ENCODE assay signal across 24 cellular contexts in the genomic region with DNA sequence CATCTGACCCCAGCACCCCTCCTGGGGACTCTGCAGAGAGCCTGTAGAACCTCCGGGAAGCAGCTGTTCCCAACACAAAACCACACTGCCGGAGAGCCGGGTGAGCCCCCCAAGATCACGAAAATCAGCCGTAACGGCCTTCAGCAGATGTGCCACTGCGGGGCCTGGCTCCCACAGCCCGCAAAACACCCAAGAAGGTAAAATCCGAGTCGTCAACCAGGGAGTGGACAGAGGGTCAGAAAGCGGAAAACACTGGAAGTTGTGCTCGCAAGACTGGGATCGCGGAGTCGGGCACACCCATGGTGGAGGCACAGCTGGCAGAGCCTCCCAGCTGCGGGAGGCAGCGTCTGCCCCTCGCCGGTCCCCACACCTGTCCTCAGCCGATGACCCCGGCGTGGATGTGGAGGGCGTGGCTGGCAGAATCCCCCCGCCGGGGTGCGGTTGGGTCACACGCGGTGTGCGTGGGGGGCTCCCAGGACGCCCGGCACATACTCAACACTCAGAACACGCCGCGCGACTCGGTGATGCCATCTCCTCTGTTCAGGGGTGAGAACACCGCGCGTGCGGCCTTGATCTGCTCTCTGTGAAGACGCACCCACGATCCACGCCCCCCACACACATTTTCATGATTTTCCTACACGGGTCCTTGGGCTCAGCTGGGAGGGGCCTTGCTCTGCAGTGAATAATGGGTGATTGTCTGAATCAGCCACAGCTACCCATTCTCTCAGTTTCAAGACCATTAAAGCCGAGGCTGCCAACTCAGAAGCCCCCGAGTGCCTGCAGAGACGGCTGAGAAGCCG. TPM values are rescaled to one million over a fixed set of nuclear protein-coding genes. Genes with fewer than 3 reads are reported as not detected.
DNase-seq lines count a peak whose midpoint lies in the region; ATAC-seq and TF ChIP-seq lines count a peak whose summit lies in the region.
"Had no signal": no experiment of that assay in that cellular context is flagged by ENCODE, and none has a peak within 500 bp of the region (broad histone marks: within the 10 kb centered on the region; RNA-seq: fewer than 3 reads in every experiment).

No MANE protein-coding gene starts in this region.

- no peaks in the 10 kb centered on the region for H3K9me3 Mint-ChIP-seq in type B pancreatic cell
- H3K9me3 Mint-ChIP-seq: activated T-helper 1 cell treated with anti-CD3 and anti-CD28 coated beads, Interleukin-12 subunit alpha, Interleukin-12 subunit beta, Interleukin-2, Interleukin-4 antibody, amounts not matched to agents 30 ng/mL and 10 ng/mL and 1 ng/mL, durations not matched to agents 14 hours and 24 hours and 36 hours; stimulated activated effector memory CD8-positive, alpha-beta T cell treated with anti-CD3 and anti-CD28 coated beads, Interleukin-12 subunit alpha, Interleukin-12 subunit beta, amount 100 ng/mL, for 72 hours; T-helper 1 cell treated with Interleukin-12 subunit alpha and Interleukin-12 subunit beta and Interleukin-4 antibody, amounts not matched to agents 30 μg/mL and 1 μg/mL, for 36 hours had no signal

- ATAC-seq in left ventricle myocardium superior = no peak
- ATAC-seq: stimulated activated effector memory CD8-positive, alpha-beta T cell treated with anti-CD3 and anti-CD28 coated beads, Interleukin-12 subunit alpha, Interleukin-12 subunit beta, amount 100 ng/mL, for 72 hours had no signal

- DNase-seq in left ventricle myocardium inferior = no peak
- DNase-seq in left ventricle myocardium superior = no peak
- no peak for DNase-seq in coronary artery (ENCODE audit: low spot score)
- DNase-seq in nucleus accumbens (lab: John Stamatoyannopoulos, UW) = peak in 36 of 56 donors; percentile 8 to 86 (median 44)
- no peak for DNase-seq in type B pancreatic cell (ENCODE audit: extremely low spot score, unreplicated experiment)
- no peak for DNase-seq in stimulated activated CD4-positive, alpha-beta T cell treated with anti-CD3 and anti-CD28 coated beads, Interleukin-2, amount 100 ng/mL, for 48 hours
- no peak for DNase-seq in NCI-H524 treated with DMSO at 0.1 percent for 48 hours (lab: John Stamatoyannopoulos, UW)
- no peak for DNase-seq in stimulated activated CD4-positive, alpha-beta T cell treated with anti-CD3 and anti-CD28 coated beads, Interleukin-4, amount 100 ng/mL, for 1 hour
- DNase-seq: 8988T; activated CD4-positive, alpha-beta memory T cell treated with anti-CD3 and anti-CD28 coated beads for 36 hours; activated CD4-positive, CD25-positive, alpha-beta regulatory T cell treated with anti-CD3 and anti-CD28 coated beads, Interleukin-2, amount 50 U/mL, for 72 hours; activated CD8-positive, alpha-beta memory T cell treated with anti-CD3 and anti-CD28 coated beads, Interleukin-2, amount 50 U/mL, for 4 hours; activated naive CD4-positive, alpha-beta T cell treated with anti-CD3 and anti-CD28 coated beads, Interleukin-2, amount 50 U/mL, for 16 hours; amniotic stem cell; CD4-positive, alpha-beta memory T cell; effector CD8-positive, alpha-beta T cell; NCI-H1092 treated with DMSO at 0.1 percent for 48 hours; NCI-H187 treated with DMSO at 0.1 percent for 48 hours; stimulated activated CD4-positive, alpha-beta T cell treated with anti-CD3 and anti-CD28 coated beads, Interleukin-4, amount 100 ng/mL, for 24 hours; uterus had no signal

- H3K27me3 ChIP-seq in left ventricle myocardium inferior (ENCODE audit: low read depth) = no peaks in the 10 kb centered on the region
- H3K27me3 ChIP-seq: uterus had no signal

- peaks cover under 1% of the 10 kb centered on the region for H3K36me3 ChIP-seq in left ventricle myocardium inferior
- H3K36me3 ChIP-seq: uterus had no signal

- H3K4me3 Mint-ChIP-seq in type B pancreatic cell = peak overlapping the region; percentile 28
- H3K4me3 Mint-ChIP-seq: activated CD4-positive, alpha-beta memory T cell treated with anti-CD3 and anti-CD28 coated beads for 36 hours; activated T-helper 1 cell treated with anti-CD3 and anti-CD28 coated beads, Interleukin-12 subunit alpha, Interleukin-12 subunit beta, Interleukin-2, Interleukin-4 antibody, amounts not matched to agents 30 ng/mL and 10 ng/mL and 1 ng/mL, durations not matched to agents 14 hours and 24 hours and 36 hours; CD4-positive, alpha-beta memory T cell; memory B cell; stimulated activated effector memory CD8-positive, alpha-beta T cell treated with anti-CD3 and anti-CD28 coated beads, Interleukin-12 subunit alpha, Interleukin-12 subunit beta, amount 100 ng/mL, for 72 hours; T-helper 1 cell treated with Interleukin-12 subunit alpha and Interleukin-12 subunit beta and Interleukin-4 antibody, amounts not matched to agents 30 μg/mL and 1 μg/mL, for 36 hours had no signal

- intact Hi-C loops in left ventricle myocardium inferior (cut with micrococcal nuclease) = no loop called here
- intact Hi-C loops in left ventricle myocardium superior (cut with micrococcal nuclease) = no loop called here

- no peak overlapping the region for H3K4me3 ChIP-seq in left ventricle myocardium inferior
- H3K4me3 ChIP-seq in coronary artery = no peak overlapping the region
- H3K4me3 ChIP-seq: uterus had no signal

- H3K9me3 ChIP-seq in left ventricle myocardium inferior (replicated peaks) = no peaks in the 10 kb centered on the region
- H3K9me3 ChIP-seq: uterus had no signal

- H3K27me3 Mint-ChIP-seq in type B pancreatic cell = no peaks in the 10 kb centered on the region
- H3K27me3 Mint-ChIP-seq: activated CD4-positive, alpha-beta memory T cell treated with anti-CD3 and anti-CD28 coated beads for 36 hours; CD4-positive, alpha-beta memory T cell; memory B cell had no signal

- H3K27ac ChIP-seq in left ventricle myocardium inferior (replicated peaks) (peak overlapping the region; percentile 40), coronary artery (peak overlapping the region; percentile 56 to 70)
- H3K27ac ChIP-seq: uterus had no signal

- peaks cover 8% of the 10 kb centered on the region for H3K4me1 Mint-ChIP-seq in type B pancreatic cell (ENCODE audit: unreplicated experiment)
- H3K4me1 Mint-ChIP-seq: memory B cell had no signal

- H3K4me1 ChIP-seq in left ventricle myocardium inferior = peaks cover 7% of the 10 kb centered on the region

- TF ChIP-seq CTCF in left ventricle myocardium inferior (IDR thresholded peaks at IDR 0.05; ENCODE audit: borderline replicate concordance) = no peak
- no peak for TF ChIP-seq CTCF in coronary artery (IDR thresholded peaks at IDR 0.05)
- TF ChIP-seq CTCF in type B pancreatic cell (conservative IDR thresholded peaks at IDR 0.05) = no peak

- no peaks in the 10 kb centered on the region for H3K36me3 Mint-ChIP-seq in type B pancreatic cell

- no peak overlapping the region for H3K27ac Mint-ChIP-seq in type B pancreatic cell
- H3K27ac Mint-ChIP-seq: activated CD4-positive, alpha-beta memory T cell treated with anti-CD3 and anti-CD28 coated beads for 36 hours; activated T-helper 1 cell treated with anti-CD3 and anti-CD28 coated beads, Interleukin-12 subunit alpha, Interleukin-12 subunit beta, Interleukin-2, Interleukin-4 antibody, amounts not matched to agents 30 ng/mL and 10 ng/mL and 1 ng/mL, durations not matched to agents 14 hours and 24 hours and 36 hours; memory B cell; stimulated activated effector memory CD8-positive, alpha-beta T cell treated with anti-CD3 and anti-CD28 coated beads, Interleukin-12 subunit alpha, Interleukin-12 subunit beta, amount 100 ng/mL, for 72 hours; T-helper 1 cell treated with Interleukin-12 subunit alpha and Interleukin-12 subunit beta and Interleukin-4 antibody, amounts not matched to agents 30 μg/mL and 1 μg/mL, for 36 hours had no signal

RNA-seq across cellular contexts. Expression of a gene that starts 54.0 kb away (rescaled TPM):
- 26.0 TPM for total RNA-seq in left ventricle myocardium inferior
- 32.7 TPM for total RNA-seq in left ventricle myocardium superior
- total RNA-seq in type B pancreatic cell (ENCODE audit: low replicate concordance) = 28.1 and 49.7 TPM in 2 replicates

Comparison
In these comparisons a context has a peak if more than half of its experiments do, and no peak if none do; other contexts are left out.
1. DNase-seq: peak in nucleus accumbens (36 of 56); none in left ventricle myocardium inferior (single experiment), left ventricle myocardium superior (single experiment), coronary artery (single experiment), type B pancreatic cell (single experiment), stimulated activated CD4-positive, alpha-beta T cell treated with anti-CD3 and anti-CD28 coated beads, Interleukin-2, amount 100 ng/mL, for 48 hours (0 of 2), NCI-H524 treated with DMSO at 0.1 percent for 48 hours (single experiment) and stimulated activated CD4-positive, alpha-beta T cell treated with anti-CD3 and anti-CD28 coated beads, Interleukin-4, amount 100 ng/mL, for 1 hour (single experiment).